Comparison of ENCODE assay signal across 30 cellular contexts in the genomic region with DNA sequence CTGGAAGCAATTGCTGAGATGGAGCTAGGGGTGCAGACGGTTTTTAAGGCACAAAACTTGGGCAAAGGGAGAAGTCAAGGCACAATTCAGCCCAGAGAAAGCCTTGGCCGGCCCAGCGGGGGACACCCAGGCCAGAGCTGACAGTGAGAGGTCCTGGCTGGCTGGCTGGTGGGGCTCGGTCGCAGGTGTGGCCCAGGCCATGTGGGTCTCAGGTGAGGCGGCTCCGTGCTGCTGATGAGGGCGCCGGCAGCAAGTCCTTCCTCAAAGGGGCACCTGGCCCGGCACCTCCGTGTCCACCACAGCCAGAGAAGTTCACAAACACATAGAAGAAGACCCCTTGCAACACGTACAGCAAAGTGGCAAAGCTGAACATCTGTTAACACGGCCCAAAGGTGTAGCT.
"Had no signal": no experiment of that assay in that cellular context is flagged by ENCODE, and none has a peak within 500 bp of the region (broad histone marks: within the 10 kb centered on the region; RNA-seq: fewer than 3 reads in every experiment).

No MANE protein-coding gene starts in this region.

- H3K79me2 ChIP-seq: parathyroid adenoma had no signal

- H3K27me3 Mint-ChIP-seq: progenitor cell of endocrine pancreas had no signal

- H3K9ac ChIP-seq: parathyroid adenoma had no signal

- H3K27ac ChIP-seq: ovary, parathyroid adenoma, psoas muscle, right lobe of liver, sigmoid colon, suprapubic skin, testis, tibial artery, transverse colon, upper lobe of right lung, vagina had no signal

- H3K36me3 ChIP-seq: ovary, right lobe of liver, sigmoid colon, suprapubic skin, tibial artery, transverse colon, upper lobe of right lung, vagina had no signal

- H2AFZ ChIP-seq: parathyroid adenoma had no signal

- H3K9me3 Mint-ChIP-seq: natural killer cell treated with Interleukin-12 subunit alpha and Interleukin-12 subunit beta and Interleukin-15 and Interleukin-18, amount 100 ng/mL, for 72 hours had no signal

- H3K27ac Mint-ChIP-seq: naive B cell; naive thymus-derived CD8-positive, alpha-beta T cell; natural killer cell treated with Interleukin-12 subunit alpha and Interleukin-12 subunit beta and Interleukin-15 and Interleukin-18, amount 100 ng/mL, for 72 hours; nephron progenitor cell; progenitor cell of endocrine pancreas; stimulated activated memory B cell treated with anti-CD40 and anti-IgM and Interleukin-4, amounts not matched to agents 10 μg/mL and 1 μg/mL and 100 μg/mL, for 72 hours; stimulated activated naive CD8-positive, alpha-beta T cell treated with anti-CD3 and anti-CD28 coated beads, Interleukin-15, Interleukin-2, amounts not matched to agents 100 ng/mL and 50 ng/mL, for 24 hours; type B pancreatic cell had no signal

- H3K9me3 ChIP-seq: ovary, psoas muscle, right lobe of liver, suprapubic skin, testis, tibial artery, transverse colon, upper lobe of right lung, vagina had no signal

- DNase-seq: naive B cell; naive thymus-derived CD8-positive, alpha-beta T cell; nephron progenitor cell; occipital lobe; ovary; posterior cingulate gyrus; psoas muscle; right cardiac atrium; right lobe of liver; sigmoid colon; small intestine; stimulated activated CD4-positive, alpha-beta T cell treated with anti-CD3 and anti-CD28 coated beads, Interleukin-15, amount 100 ng/mL, for 24 hours; stimulated activated CD4-positive, alpha-beta T cell treated with anti-CD3 and anti-CD28 coated beads, Interleukin-4, amount 100 ng/mL, for 1 hour; stimulated activated CD4-positive, alpha-beta T cell treated with anti-CD3 and anti-CD28 coated beads, Interleukin-4, amount 100 ng/mL, for 4 hours; stimulated activated CD8-positive, alpha-beta memory T cell treated with anti-CD3 and anti-CD28 coated beads, Interleukin-4, amount 100 ng/mL, for 48 hours; stimulated activated naive CD4-positive, alpha-beta T cell; substantia nigra; testis; tibial artery; transverse colon; upper lobe of right lung had no signal

- H3K4me3 Mint-ChIP-seq: naive B cell; naive thymus-derived CD8-positive, alpha-beta T cell; natural killer cell treated with Interleukin-12 subunit alpha and Interleukin-12 subunit beta and Interleukin-15 and Interleukin-18, amount 100 ng/mL, for 72 hours; nephron progenitor cell; neural crest cell; stimulated activated memory B cell treated with anti-CD40 and anti-IgM and Interleukin-4, amounts not matched to agents 10 μg/mL and 1 μg/mL and 100 μg/mL, for 72 hours; stimulated activated naive CD8-positive, alpha-beta T cell treated with anti-CD3 and anti-CD28 coated beads, Interleukin-15, Interleukin-2, amounts not matched to agents 100 ng/mL and 50 ng/mL, for 24 hours; type B pancreatic cell had no signal

- ATAC-seq: naive thymus-derived CD8-positive, alpha-beta T cell; natural killer cell treated with Interleukin-12 subunit alpha and Interleukin-12 subunit beta and Interleukin-15 and Interleukin-18, amount 100 ng/mL, for 72 hours; psoas muscle; right cardiac atrium; right lobe of liver; stimulated activated memory B cell treated with anti-CD40 and anti-IgM and Interleukin-4, amounts not matched to agents 10 μg/mL and 1 μg/mL and 100 μg/mL, for 72 hours; upper lobe of right lung had no signal

- H3K4me3 ChIP-seq: ovary, psoas muscle, right lobe of liver, sigmoid colon, suprapubic skin, testis, tibial artery, transverse colon, upper lobe of right lung, vagina had no signal

- FAIRE-seq: small intestine had no signal

- H3K27me3 ChIP-seq: ovary, right lobe of liver, sigmoid colon, suprapubic skin, testis, tibial artery, transverse colon, upper lobe of right lung, vagina had no signal

- H3K4me1 ChIP-seq: parathyroid adenoma, psoas muscle, right lobe of liver, sigmoid colon, suprapubic skin, testis, tibial artery, transverse colon, upper lobe of right lung, vagina had no signal

- H3K4me1 Mint-ChIP-seq: stimulated activated memory B cell treated with anti-CD40 and anti-IgM and Interleukin-4, amounts not matched to agents 10 μg/mL and 1 μg/mL and 100 μg/mL, for 72 hours had no signal
